ENCODE assay signal across 30 cellular contexts in the genomic region with DNA sequence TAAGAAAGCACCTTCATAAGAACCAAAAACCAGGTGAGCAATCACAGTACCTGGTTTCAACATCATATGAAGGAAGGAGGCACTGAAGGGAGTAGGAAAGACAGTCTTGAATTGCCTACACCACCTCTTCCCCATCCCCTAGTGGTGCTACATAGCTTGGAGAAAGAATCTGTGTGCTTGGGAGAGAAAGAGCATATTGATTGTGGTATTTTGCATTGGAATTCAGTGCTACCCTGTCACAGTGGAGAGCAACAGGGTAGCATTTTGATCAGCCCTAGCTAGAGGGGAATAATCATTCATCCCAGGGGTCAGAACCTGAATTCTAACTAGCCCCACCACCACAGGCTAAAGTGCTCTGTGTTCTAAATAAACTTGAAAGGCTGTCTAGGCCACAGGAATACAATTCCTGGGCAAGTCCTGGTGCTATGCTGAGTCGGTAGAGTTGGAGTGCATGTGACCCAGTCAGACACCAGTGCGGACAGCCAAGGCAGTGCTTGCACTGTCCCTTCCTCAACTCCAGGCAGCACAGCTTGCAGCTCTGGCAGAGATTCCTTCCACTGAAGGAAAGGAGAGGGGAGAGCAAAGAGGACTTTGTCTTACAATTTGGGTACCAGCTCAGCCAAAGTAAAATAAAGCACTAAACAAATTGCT.
A peak's percentile ranks its signal among the peaks of the same experiment; 100 is the strongest.
DNase-seq lines count a peak whose midpoint lies in the region; ATAC-seq, FAIRE-seq and TF ChIP-seq lines count a peak whose summit lies in the region.
"Had no signal": no experiment of that assay in that cellular context is flagged by ENCODE, and none has a peak within 500 bp of the region (broad histone marks: within the 10 kb centered on the region; RNA-seq: fewer than 3 reads in every experiment).

No MANE protein-coding gene starts in this region.

- no peaks in the 10 kb centered on the region for H3K79me2 ChIP-seq in PC-3 (ENCODE audit: low read length)

- FAIRE-seq in kidney (lab: Jason Lieb, UNC): no peak
- FAIRE-seq: A204.1, GM12878, small intestine had no signal

- peaks cover 86% of the 10 kb centered on the region for H3K36me3 Mint-ChIP-seq in CD4-positive, alpha-beta T cell (ENCODE audit: low read depth)

- H3F3A ChIP-seq in PC-3 (ENCODE audit: low read length, unreplicated experiment): no peaks in the 10 kb centered on the region

- no peaks in the 10 kb centered on the region for H4K20me1 ChIP-seq in PC-3 (ENCODE audit: low read length)

- H3K4me3 ChIP-seq in kidney (ENCODE audit: low read length in 2 of 2) (no peak overlapping the region), PC-3 (ENCODE audit: low read length) (no peak overlapping the region)
- H3K4me3 ChIP-seq: adrenal gland, gastrocnemius medialis, GM12878, HAP-1, neural progenitor cell, upper lobe of left lung had no signal

- TF ChIP-seq CTCF in kidney (IDR thresholded peaks at IDR 0.05; ENCODE audit: borderline replicate concordance, extremely low read depth, insufficient read depth) (no peak), PC-3 (conservative IDR thresholded peaks at IDR 0.05; ENCODE audit: low read depth, low read length) (no peak)
- TF ChIP-seq CTCF in CD4-positive, alpha-beta T cell (IDR thresholded peaks at IDR 0.05): no peak

- peaks cover 3% of the 10 kb centered on the region for H3K9me3 Mint-ChIP-seq in CD4-positive, alpha-beta T cell

- intact Hi-C loops in left ventricle myocardium superior (cut with micrococcal nuclease) (no loop called here), Right ventricle myocardium superior (cut with DNase I) (no loop called here), kidney (cut with DNase I) (no loop called here), PC-3 (cut with micrococcal nuclease) (no loop called here)
- intact Hi-C loops in CD4-positive, alpha-beta T cell (cut with DNase I, micrococcal nuclease): no loop called here

- no peak overlapping the region for H3K27ac Mint-ChIP-seq in CD4-positive, alpha-beta T cell
- H3K27ac Mint-ChIP-seq: activated CD4-positive, alpha-beta memory T cell treated with anti-CD3 and anti-CD28 coated beads for 36 hours; activated T-helper 1 cell treated with anti-CD3 and anti-CD28 coated beads, Interleukin-12 subunit alpha, Interleukin-12 subunit beta, Interleukin-2, Interleukin-4 antibody, amounts not matched to agents 30 ng/mL and 10 ng/mL and 1 ng/mL, durations not matched to agents 14 hours and 24 hours and 36 hours; CD4-positive, alpha-beta memory T cell; IgD-negative memory B cell; neural progenitor cell; T-helper 17 cell had no signal

- H3K27ac ChIP-seq in kidney (ENCODE audit: low read depth in 2 of 2, low read length in 2 of 2) (no peak overlapping the region), PC-3 (ENCODE audit: low read length) (no peak overlapping the region)
- H3K27ac ChIP-seq in CD4-positive, alpha-beta T cell (ENCODE audit: low read depth, low read length): no peak overlapping the region
- H3K27ac ChIP-seq: adrenal gland, gastrocnemius medialis, neural progenitor cell, upper lobe of left lung had no signal

- ATAC-seq in left ventricle myocardium superior (peak; percentile 15), Right ventricle myocardium superior (ENCODE audit: poor library complexity) (no peak), HG02970 (IDR thresholded peaks at IDR 0.05; ENCODE audit: low FRiP score, unreplicated experiment) (no peak), PC-3 (no peak), HG03139 (IDR thresholded peaks at IDR 0.05; ENCODE audit: unreplicated experiment) (no peak)
- ATAC-seq in CD4-positive, alpha-beta T cell (ENCODE audit: poor library complexity): no peak
- ATAC-seq: gastrocnemius medialis, GM12878, left cardiac atrium, T-helper 17 cell had no signal

- DNase-seq in left ventricle myocardium superior: no peak
- no peak for DNase-seq in Right ventricle myocardium superior
- peak; percentile 49 for DNase-seq in astrocyte of the hippocampus (ENCODE audit: low read depth, low spot score)
- DNase-seq in kidney: peak; percentile 18
- DNase-seq in PC-3: no peak
- DNase-seq in CD4-positive, alpha-beta T cell: no peak
- DNase-seq: activated CD4-positive, alpha-beta memory T cell treated with anti-CD3 and anti-CD28 coated beads for 36 hours; activated CD4-positive, alpha-beta T cell treated with anti-CD3 and anti-CD28 coated beads for 1 hour; activated naive CD4-positive, alpha-beta T cell treated with Interleukin-2 at 50 U/mL for 16 hours; adrenal gland; AML-193; CD4-positive, alpha-beta memory T cell; gastrocnemius medialis; left cardiac atrium; NCI-H1092 treated with DMSO at 0.1 percent for 48 hours; NCI-H187 treated with DMSO at 0.1 percent for 48 hours; NCI-H526; SHP77; small intestine; stimulated activated naive CD4-positive, alpha-beta T cell; T-helper 17 cell; upper lobe of left lung had no signal

- no peak overlapping the region for H3K4me2 ChIP-seq in PC-3 (ENCODE audit: low read length)
- H3K4me2 ChIP-seq: neural progenitor cell had no signal

- no peaks in the 10 kb centered on the region for H3K4me1 Mint-ChIP-seq in CD4-positive, alpha-beta T cell (ENCODE audit: low read depth)
- H3K4me1 Mint-ChIP-seq: neural progenitor cell had no signal

- H3K27me3 ChIP-seq in PC-3 (ENCODE audit: low read length): no peaks in the 10 kb centered on the region
- H3K27me3 ChIP-seq in CD4-positive, alpha-beta T cell (ENCODE audit: control insufficient read depth, insufficient read depth, low read length): no peaks in the 10 kb centered on the region
- H3K27me3 ChIP-seq: adrenal gland, gastrocnemius medialis, neural progenitor cell, upper lobe of left lung had no signal

- H3K9me3 ChIP-seq in kidney (ENCODE audit: control insufficient read depth in 1 of 2, low read length in 2 of 2): no peaks in the 10 kb centered on the region
- no peaks in the 10 kb centered on the region for H3K9me3 ChIP-seq in PC-3 (ENCODE audit: low read length)
- H3K9me3 ChIP-seq in CD4-positive, alpha-beta T cell (ENCODE audit: control insufficient read depth, low read length): no peaks in the 10 kb centered on the region
- H3K9me3 ChIP-seq: gastrocnemius medialis, HAP-1, upper lobe of left lung had no signal

- CTCF ChIA-PET in PC-3 (lab: Charles Lee): no interaction called here
- CTCF ChIA-PET in CD4-positive, alpha-beta T cell (lab: Charles Lee): interaction anchor here (0.5 to 1.2 kb wide), 2 partner anchors 24 to 33 kb away, joined by 3 read pairs; no protein-coding TSS in a partner anchor

- H3K9ac ChIP-seq in kidney (ENCODE audit: low read length in 2 of 2) (no peak overlapping the region), PC-3 (ENCODE audit: low read length) (no peak overlapping the region)
- H3K9ac ChIP-seq: neural progenitor cell had no signal

- no peaks in the 10 kb centered on the region for H3K4me1 ChIP-seq in kidney (ENCODE audit: control insufficient read depth in 1 of 2, insufficient read depth in 1 of 2, low read depth in 1 of 2, low read length in 2 of 2)
- peaks cover 6% of the 10 kb centered on the region; the same call in 1 of the 2 replicates for H3K4me1 ChIP-seq in PC-3 (ENCODE audit: insufficient read depth, low read length)
- H3K4me1 ChIP-seq: adrenal gland, gastrocnemius medialis, HAP-1, neural progenitor cell, upper lobe of left lung had no signal

- H3K27me3 Mint-ChIP-seq in CD4-positive, alpha-beta T cell: no peaks in the 10 kb centered on the region
- H3K27me3 Mint-ChIP-seq: activated CD4-positive, alpha-beta memory T cell treated with anti-CD3 and anti-CD28 coated beads for 36 hours; CD4-positive, alpha-beta memory T cell; IgD-negative memory B cell; T-helper 17 cell had no signal

- H3K36me3 ChIP-seq in kidney (ENCODE audit: control insufficient read depth in 1 of 2, insufficient read depth in 2 of 2, low read length in 2 of 2): peaks cover 4 to 5% of the 10 kb centered on the region in 2 donors
- H3K36me3 ChIP-seq in PC-3 (ENCODE audit: low read depth, low read length): peaks cover 18% of the 10 kb centered on the region
- H3K36me3 ChIP-seq: adrenal gland, gastrocnemius medialis, neural progenitor cell had no signal

- no TSS peak for BruUV-seq in PC-3 (replicated peaks; lab: Mats Ljungman, UMichigan)

- no peaks in the 10 kb centered on the region for H3K9me2 ChIP-seq in PC-3 (replicated peaks; ENCODE audit: low read length)

- no peak overlapping the region for H3K4me3 Mint-ChIP-seq in CD4-positive, alpha-beta T cell
- H3K4me3 Mint-ChIP-seq: activated CD4-positive, alpha-beta memory T cell treated with anti-CD3 and anti-CD28 coated beads for 36 hours; activated T-helper 1 cell treated with anti-CD3 and anti-CD28 coated beads, Interleukin-12 subunit alpha, Interleukin-12 subunit beta, Interleukin-2, Interleukin-4 antibody, amounts not matched to agents 30 ng/mL and 10 ng/mL and 1 ng/mL, durations not matched to agents 14 hours and 24 hours and 36 hours; CD4-positive, alpha-beta memory T cell; IgD-negative memory B cell; neural progenitor cell; T-helper 17 cell had no signal

- H2AFZ ChIP-seq in PC-3 (ENCODE audit: low read length): no peak overlapping the region
- H2AFZ ChIP-seq: neural progenitor cell had no signal

- POLR2A ChIA-PET in PC-3 (lab: Charles Lee; ENCODE audit: unreplicated experiment): no interaction called here
- POLR2A ChIA-PET in CD4-positive, alpha-beta T cell (lab: Charles Lee): no interaction called here

Comparison
In these comparisons a context has a peak if more than half of its experiments do, and no peak if none do; other contexts are left out.
1. DNase-seq: peak in astrocyte of the hippocampus (single experiment) and kidney (single experiment); none in left ventricle myocardium superior (single experiment), Right ventricle myocardium superior (single experiment), PC-3 (single experiment) and CD4-positive, alpha-beta T cell (0 of 10).